Comparison of ENCODE assay signal across 9 cellular contexts in genomic region chr17:7559307-7560171, GRCh38. TPM values are rescaled to one million over a fixed set of nuclear protein-coding genes. Genes with fewer than 3 reads are reported as not detected.
A peak's percentile ranks its signal among the peaks of the same experiment; 100 is the strongest.
DNase-seq lines count a peak whose midpoint lies in the region; ATAC-seq and TF ChIP-seq lines count a peak whose summit lies in the region.
"Had no signal": no experiment of that assay in that cellular context is flagged by ENCODE, and none has a peak within 500 bp of the region (broad histone marks: within the 10 kb centered on the region; RNA-seq: fewer than 3 reads in every experiment).

No MANE protein-coding gene starts in this region.

- peaks cover 77% of the 10 kb centered on the region for H3K4me1 ChIP-seq in left ventricle myocardium inferior
- H3K4me1 ChIP-seq in body of pancreas = peaks cover 61% of the 10 kb centered on the region
- H3K4me1 ChIP-seq in mononuclear cell (ENCODE audit: insufficient read depth, low read length) = peaks cover 75% of the 10 kb centered on the region
- H3K4me1 ChIP-seq in upper lobe of right lung = peaks cover 57% of the 10 kb centered on the region

- TF ChIP-seq CTCF in left ventricle myocardium inferior (IDR thresholded peaks at IDR 0.05; ENCODE audit: borderline replicate concordance) = no peak
- no peak for TF ChIP-seq CTCF in body of pancreas (IDR thresholded peaks at IDR 0.05)
- no peak for TF ChIP-seq CTCF in upper lobe of right lung (IDR thresholded peaks at IDR 0.05)

- 7 to 20% methylated on average over 18 of the region's 18 CpGs for WGBS in body of pancreas, 2 donors

- no peak for TF ChIP-seq POLR2A in body of pancreas (IDR thresholded peaks at IDR 0.05)

- H3K36me3 ChIP-seq in left ventricle myocardium inferior (peaks cover 16% of the 10 kb centered on the region), body of pancreas (replicated peaks in 1 of 2; ENCODE audit: insufficient read depth in 1 of 2, low read depth in 2 of 2) (no peaks in the 10 kb centered on the region), upper lobe of right lung (peaks cover 13% of the 10 kb centered on the region)

- ATAC-seq in left cardiac atrium (no peak), body of pancreas (no peak), upper lobe of right lung (peak; percentile 0), GM21528 (IDR thresholded peaks at IDR 0.05; ENCODE audit: low FRiP score, unreplicated experiment) (no peak), GM21529 (IDR thresholded peaks at IDR 0.05; ENCODE audit: unreplicated experiment) (no peak)

- DNase-seq in left ventricle myocardium inferior = no peak
- DNase-seq in left cardiac atrium = no peak
- peak; percentile 59 to 75 (median 72) for DNase-seq in body of pancreas
- DNase-seq in upper lobe of right lung = peak; percentile 82
- DNase-seq in NCI-H128 (lab: John Stamatoyannopoulos, UW; ENCODE audit: unreplicated experiment) = no peak
- DNase-seq: NCI-H1048 had no signal

- intact Hi-C loops in left ventricle myocardium inferior (cut with micrococcal nuclease) = loop anchor here (10.0 kb wide), 1 partner anchor 45 kb away; no protein-coding TSS in a partner anchor
- intact Hi-C loops in left cardiac atrium (cut with DNase I) = loop anchor here (2.0 to 10.0 kb wide), 4 partner anchors 47 to 207 kb away; partner anchors contain the start of genes FGF11 (in 2 of the 2), TMEM102 (in 2 of the 2) and KCTD11 (in 1 of the 2)
- intact Hi-C loops in body of pancreas (cut with DNase I) = loop anchor here (5.0 kb wide), 1 partner anchor 47 kb away; no protein-coding TSS in a partner anchor
- intact Hi-C loops in upper lobe of right lung (cut with DNase I) = no loop called here

- H3K27me3 ChIP-seq in left ventricle myocardium inferior (ENCODE audit: low read depth) (no peaks in the 10 kb centered on the region), body of pancreas (no peaks in the 10 kb centered on the region), mononuclear cell (ENCODE audit: insufficient read depth, low read length) (no peaks in the 10 kb centered on the region), upper lobe of right lung (no peaks in the 10 kb centered on the region)

- H3K4me3 ChIP-seq in left ventricle myocardium inferior = peak overlapping the region; percentile 99
- H3K4me3 ChIP-seq in body of pancreas = peak overlapping the region; percentile 5 to 39
- peak overlapping the region; percentile 59 for H3K4me3 ChIP-seq in mononuclear cell (ENCODE audit: low read length)
- peak overlapping the region; percentile 91 for H3K4me3 ChIP-seq in upper lobe of right lung

- H3K27ac ChIP-seq in left ventricle myocardium inferior (replicated peaks) = peak overlapping the region; percentile 94
- H3K27ac ChIP-seq in body of pancreas = peak overlapping the region; percentile 92 to 99 (median 98)
- peak overlapping the region; percentile 96 for H3K27ac ChIP-seq in upper lobe of right lung

- H3K9me3 ChIP-seq in left ventricle myocardium inferior (replicated peaks) (no peaks in the 10 kb centered on the region), body of pancreas (no peaks in the 10 kb centered on the region), mononuclear cell (ENCODE audit: low read depth, low read length) (no peaks in the 10 kb centered on the region), upper lobe of right lung (no peaks in the 10 kb centered on the region)

RNA-seq across cellular contexts. Expression of gene TNFSF13, which starts 1.0 kb away (rescaled TPM):
- total RNA-seq in left ventricle myocardium inferior = 6.3 TPM
- total RNA-seq in left cardiac atrium = 10 to 100 TPM; 15.0 to 25.5 TPM
- 10 to 100 TPM; 11.9 to 18.8 TPM for total RNA-seq in body of pancreas
- total RNA-seq in mononuclear cell = 44.9 TPM
- 101 TPM for total RNA-seq in upper lobe of right lung

RNA-seq across cellular contexts. Expression of gene SENP3, which starts 2.2 kb away (rescaled TPM):
- 29.5 TPM for total RNA-seq in left ventricle myocardium inferior
- total RNA-seq in left cardiac atrium = 10 to 100 TPM; 27.2 to 30.5 TPM
- total RNA-seq in body of pancreas = 10 to 100 TPM; 25.7 to 28.0 TPM
- total RNA-seq in mononuclear cell = 33.1 TPM
- 57.6 TPM for total RNA-seq in upper lobe of right lung

RNA-seq across cellular contexts. Expression of gene TNFSF12, which starts 10.7 kb away (rescaled TPM):
- total RNA-seq in left ventricle myocardium inferior (29.9 TPM), left cardiac atrium (10 to 100 TPM; 31.0 to 47.6 TPM), body of pancreas (10 to 100 TPM; 32.2 to 48.8 TPM), mononuclear cell (14.4 TPM), upper lobe of right lung (75.7 TPM)

RNA-seq across cellular contexts. Expression of gene CD68, which starts 19.9 kb away (rescaled TPM):
- total RNA-seq in left ventricle myocardium inferior = 25.5 TPM
- 10 to 100 TPM; 55.5 to 87.3 TPM for total RNA-seq in left cardiac atrium
- 10 to 100 TPM in 1 of 2 donors, 1 to 10 TPM in 1; 4.3 to 14.8 TPM for total RNA-seq in body of pancreas
- 147 TPM for total RNA-seq in mononuclear cell
- total RNA-seq in upper lobe of right lung = 398 TPM

RNA-seq across cellular contexts. Expression of gene MPDU1, which starts 24.1 kb away (rescaled TPM):
- total RNA-seq in left ventricle myocardium inferior = 24.9 TPM
- total RNA-seq in left cardiac atrium = 10 to 100 TPM; 30.5 to 35.0 TPM
- total RNA-seq in body of pancreas = 10 to 100 TPM; 27.0 to 37.6 TPM
- 48.0 TPM for total RNA-seq in mononuclear cell
- total RNA-seq in upper lobe of right lung = 58.2 TPM

Comparison
In these comparisons a context has a peak if more than half of its experiments do, and no peak if none do; other contexts are left out.
1. DNase-seq: peak in body of pancreas (4 of 4) and upper lobe of right lung (single experiment); none in left ventricle myocardium inferior (single experiment), left cardiac atrium (single experiment) and NCI-H128 (single experiment).
2. H3K4me3 ChIP-seq: peak in every context shown above with its lines; median percentile 99 in left ventricle myocardium inferior; 91 in upper lobe of right lung; 59 in mononuclear cell; 22 in body of pancreas.
3. Peak in every context shown above with its lines, with median percentiles within 50 percentile points of each other: H3K27ac ChIP-seq.